Comparison of ENCODE assay signal across 3 cellular contexts in the genomic region with DNA sequence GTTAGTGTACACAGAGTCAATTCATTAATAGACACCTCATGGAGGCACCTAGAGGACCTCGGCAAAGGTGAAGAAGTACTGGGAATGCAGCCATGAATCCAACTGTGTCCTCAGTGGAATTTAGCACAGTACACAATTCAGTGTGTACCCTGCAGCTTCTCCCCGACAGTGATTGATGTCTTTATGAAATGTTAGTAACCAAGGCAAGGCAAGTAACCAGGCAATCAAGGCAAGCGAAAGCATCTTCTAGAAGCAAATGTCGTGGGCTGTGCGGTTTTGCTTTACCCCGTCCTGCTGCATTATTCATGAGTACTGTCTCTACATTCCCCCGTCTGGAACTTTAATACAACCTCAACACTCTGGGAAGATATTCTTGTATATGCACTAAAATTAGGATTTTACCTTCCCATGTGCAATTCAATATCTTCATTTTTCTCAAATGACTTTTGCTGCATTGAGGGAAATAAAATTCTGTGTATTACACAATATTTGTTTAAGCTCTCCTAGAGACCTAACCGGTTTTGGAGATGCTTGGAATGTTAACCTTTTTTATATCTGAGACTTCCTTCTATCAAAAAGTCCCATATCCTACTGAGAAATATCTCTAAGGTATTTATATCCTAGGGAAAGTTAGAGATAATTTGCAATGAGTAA.
TF ChIP-seq lines count a peak whose summit lies in the region.

No MANE protein-coding gene starts in this region.

TF ChIP-seq in SK-N-SH, 30 proteins besides CTCF, POLR2A, EP300 and RAD21:
- TF ChIP-seq, protein P1, sequence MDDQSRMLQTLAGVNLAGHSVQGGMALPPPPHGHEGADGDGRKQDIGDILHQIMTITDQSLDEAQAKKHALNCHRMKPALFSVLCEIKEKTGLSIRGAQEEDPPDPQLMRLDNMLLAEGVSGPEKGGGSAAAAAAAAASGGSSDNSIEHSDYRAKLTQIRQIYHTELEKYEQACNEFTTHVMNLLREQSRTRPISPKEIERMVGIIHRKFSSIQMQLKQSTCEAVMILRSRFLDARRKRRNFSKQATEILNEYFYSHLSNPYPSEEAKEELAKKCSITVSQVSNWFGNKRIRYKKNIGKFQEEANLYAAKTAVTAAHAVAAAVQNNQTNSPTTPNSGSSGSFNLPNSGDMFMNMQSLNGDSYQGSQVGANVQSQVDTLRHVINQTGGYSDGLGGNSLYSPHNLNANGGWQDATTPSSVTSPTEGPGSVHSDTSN (IDR thresholded peaks at IDR 0.05), result 0 out of 2 replicates have a peak, but pooled peaks have one; percentile 7
- no peak for TF ChIP-seq FOXM1 (IDR thresholded peaks at IDR 0.05; ENCODE audit: low read depth)
TF ChIP-seq in SK-N-SH: peak in this region for 1.

TF ChIP-seq in SK-N-SH treated with all-trans-retinoic acid at 6 μM for 48 hours, 23 proteins besides CTCF, POLR2A, EP300 and RAD21:
- TF ChIP-seq OSR1 (CRISPR knock-in tag; IDR thresholded peaks at IDR 0.05) (no peak), ARNTL (CRISPR knock-in tag; IDR thresholded peaks at IDR 0.05; ENCODE audit: borderline replicate concordance, low read depth) (no peak), ESRRG (CRISPR knock-in tag; IDR thresholded peaks at IDR 0.05) (no peak), BACH2 (CRISPR knock-in tag; IDR thresholded peaks at IDR 0.05; ENCODE audit: borderline replicate concordance) (no peak), ZC3H10 (CRISPR knock-in tag; IDR thresholded peaks at IDR 0.05) (no peak), ZFP3 (CRISPR knock-in tag; IDR thresholded peaks at IDR 0.05) (no peak), ZNF70 (CRISPR knock-in tag; IDR thresholded peaks at IDR 0.05) (no peak), TCF4 (CRISPR knock-in tag; IDR thresholded peaks at IDR 0.05; ENCODE audit: borderline replicate concordance) (no peak), SNAI2 (CRISPR knock-in tag; IDR thresholded peaks at IDR 0.05) (no peak), ZNF8 (CRISPR knock-in tag; IDR thresholded peaks at IDR 0.05) (no peak), RARB (CRISPR knock-in tag; IDR thresholded peaks at IDR 0.05) (no peak), TOX (CRISPR knock-in tag; IDR thresholded peaks at IDR 0.05; ENCODE audit: borderline replicate concordance) (no peak), ZFP30 (CRISPR knock-in tag; IDR thresholded peaks at IDR 0.05) (no peak), GLIS3 (CRISPR knock-in tag; IDR thresholded peaks at IDR 0.05) (no peak), PPARA (CRISPR knock-in tag; IDR thresholded peaks at IDR 0.05; ENCODE audit: borderline replicate concordance) (no peak)
- TF ChIP-seq, protein P2, sequence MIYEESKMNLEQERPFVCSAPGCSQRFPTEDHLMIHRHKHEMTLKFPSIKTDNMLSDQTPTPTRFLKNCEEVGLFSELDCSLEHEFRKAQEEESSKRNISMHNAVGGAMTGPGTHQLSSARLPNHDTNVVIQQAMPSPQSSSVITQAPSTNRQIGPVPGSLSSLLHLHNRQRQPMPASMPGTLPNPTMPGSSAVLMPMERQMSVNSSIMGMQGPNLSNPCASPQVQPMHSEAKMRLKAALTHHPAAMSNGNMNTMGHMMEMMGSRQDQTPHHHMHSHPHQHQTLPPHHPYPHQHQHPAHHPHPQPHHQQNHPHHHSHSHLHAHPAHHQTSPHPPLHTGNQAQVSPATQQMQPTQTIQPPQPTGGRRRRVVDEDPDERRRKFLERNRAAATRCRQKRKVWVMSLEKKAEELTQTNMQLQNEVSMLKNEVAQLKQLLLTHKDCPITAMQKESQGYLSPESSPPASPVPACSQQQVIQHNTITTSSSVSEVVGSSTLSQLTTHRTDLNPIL (CRISPR knock-in tag; IDR thresholded peaks at IDR 0.05; ENCODE audit: low read depth), result no peak

TF ChIP-seq in HepG2, 621 proteins besides CTCF, POLR2A, EP300 and RAD21:
- TF ChIP-seq HOXA9 (CRISPR knock-in tag; IDR thresholded peaks at IDR 0.05; ENCODE audit: borderline replicate concordance) (0 out of 2 replicates have a peak, but pooled peaks have one; percentile 25), TBP (CRISPR knock-in tag; IDR thresholded peaks at IDR 0.05) (no peak), PHF20 (CRISPR knock-in tag; IDR thresholded peaks at IDR 0.05) (no peak), CEBPB (IDR thresholded peaks at IDR 0.05; ENCODE audit: borderline replicate concordance, low read depth, low read length) (peak; percentile 25; the same call in 1 of the 2 replicates), MEIS2 (CRISPR knock-in tag; IDR thresholded peaks at IDR 0.05) (peak; percentile 85), HOXA5 (CRISPR knock-in tag; IDR thresholded peaks at IDR 0.05) (peak; percentile 98), HOXD1 (CRISPR knock-in tag; IDR thresholded peaks at IDR 0.05) (peak; percentile 73; the same call in 1 of the 2 replicates)
- TF ChIP-seq, protein P3, sequence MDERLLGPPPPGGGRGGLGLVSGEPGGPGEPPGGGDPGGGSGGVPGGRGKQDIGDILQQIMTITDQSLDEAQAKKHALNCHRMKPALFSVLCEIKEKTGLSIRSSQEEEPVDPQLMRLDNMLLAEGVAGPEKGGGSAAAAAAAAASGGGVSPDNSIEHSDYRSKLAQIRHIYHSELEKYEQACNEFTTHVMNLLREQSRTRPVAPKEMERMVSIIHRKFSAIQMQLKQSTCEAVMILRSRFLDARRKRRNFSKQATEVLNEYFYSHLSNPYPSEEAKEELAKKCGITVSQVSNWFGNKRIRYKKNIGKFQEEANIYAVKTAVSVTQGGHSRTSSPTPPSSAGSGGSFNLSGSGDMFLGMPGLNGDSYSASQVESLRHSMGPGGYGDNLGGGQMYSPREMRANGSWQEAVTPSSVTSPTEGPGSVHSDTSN (CRISPR knock-in tag; IDR thresholded peaks at IDR 0.05), result peak; percentile 72
